24 cellular contexts compared by ENCODE assay signal in the genomic region with DNA sequence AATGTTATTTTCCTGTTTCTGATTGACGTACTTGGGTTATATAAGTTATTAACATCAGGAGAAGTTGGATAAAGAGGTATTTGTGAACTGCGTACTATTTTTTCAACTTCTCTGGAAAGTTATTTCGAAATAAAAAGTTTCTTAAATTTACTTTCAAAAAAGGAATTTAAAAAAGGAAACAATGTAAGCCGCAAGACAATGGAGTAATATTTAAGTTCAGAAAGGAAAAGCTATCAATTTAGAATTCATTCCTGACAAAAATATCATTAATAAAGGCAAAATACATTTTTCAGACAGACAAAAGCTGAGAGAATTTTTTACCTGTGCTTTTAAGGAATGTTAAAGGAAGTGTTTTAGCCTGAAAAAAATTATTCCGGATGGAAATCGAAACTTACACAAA.
"Had no signal": no experiment of that assay in that cellular context is flagged by ENCODE, and none has a peak within 500 bp of the region (broad histone marks: within the 10 kb centered on the region; RNA-seq: fewer than 3 reads in every experiment).

No MANE protein-coding gene starts in this region.

- H3K27ac ChIP-seq: PC-9 had no signal

- ATAC-seq: activated CD8-positive, alpha-beta memory T cell treated with anti-CD3 and anti-CD28 coated beads, Interleukin-2, amount 10 ng/mL, durations not matched to agents 7 days and 5 days; activated CD8-positive, alpha-beta T cell treated with anti-CD3 and anti-CD28 coated beads, Interleukin-2, amount 10 ng/mL, durations not matched to agents 7 days and 5 days; T-helper 17 cell; WTC11 had no signal

- H3K4me3 Mint-ChIP-seq: activated CD8-positive, alpha-beta memory T cell treated with anti-CD3 and anti-CD28 coated beads, Interleukin-2, amount 10 ng/mL, durations not matched to agents 7 days and 5 days; activated CD8-positive, alpha-beta T cell treated with anti-CD3 and anti-CD28 coated beads, Interleukin-2, amount 10 ng/mL, durations not matched to agents 7 days and 5 days; activated naive CD4-positive, alpha-beta T cell treated with anti-CD3 and anti-CD28 coated beads, Interleukin-2, amount 50 U/mL, for 24 hours; activated T-cell treated with anti-CD3 and anti-CD28 coated beads, Interleukin-2, amount 50 U/mL, for 24 hours; activated T-helper 1 cell treated with anti-CD3 and anti-CD28 coated beads, Interleukin-12 subunit alpha, Interleukin-12 subunit beta, Interleukin-2, Interleukin-4 antibody, amounts not matched to agents 30 ng/mL and 10 ng/mL and 1 ng/mL, durations not matched to agents 14 hours and 24 hours and 36 hours; T-helper 17 cell; WTC11 had no signal

- FAIRE-seq: bronchial epithelial cell had no signal

- H3K27ac Mint-ChIP-seq: activated CD8-positive, alpha-beta memory T cell treated with anti-CD3 and anti-CD28 coated beads, Interleukin-2, amount 10 ng/mL, durations not matched to agents 7 days and 5 days; activated CD8-positive, alpha-beta T cell treated with anti-CD3 and anti-CD28 coated beads, Interleukin-2, amount 10 ng/mL, durations not matched to agents 7 days and 5 days; activated naive CD4-positive, alpha-beta T cell treated with anti-CD3 and anti-CD28 coated beads, Interleukin-2, amount 50 U/mL, for 24 hours; activated T-cell treated with anti-CD3 and anti-CD28 coated beads, Interleukin-2, amount 50 U/mL, for 24 hours; activated T-helper 1 cell treated with anti-CD3 and anti-CD28 coated beads, Interleukin-12 subunit alpha, Interleukin-12 subunit beta, Interleukin-2, Interleukin-4 antibody, amounts not matched to agents 30 ng/mL and 10 ng/mL and 1 ng/mL, durations not matched to agents 14 hours and 24 hours and 36 hours; T-helper 17 cell; WTC11 had no signal

- H3K27me3 Mint-ChIP-seq: activated CD8-positive, alpha-beta memory T cell treated with anti-CD3 and anti-CD28 coated beads, Interleukin-2, amount 10 ng/mL, durations not matched to agents 7 days and 5 days; activated naive CD4-positive, alpha-beta T cell treated with anti-CD3 and anti-CD28 coated beads, Interleukin-2, amount 50 U/mL, for 24 hours; activated T-cell treated with anti-CD3 and anti-CD28 coated beads, Interleukin-2, amount 50 U/mL, for 24 hours; T-helper 17 cell had no signal

- DNase-seq: activated CD4-positive, alpha-beta T cell treated with anti-CD3 and anti-CD28 coated beads for 48 hours; activated CD4-positive, alpha-beta T cell treated with anti-CD3 and anti-CD28 coated beads, Interleukin-2, amount 50 U/mL, for 4 hours; activated CD4-positive, CD25-positive, alpha-beta regulatory T cell treated with anti-CD3 and anti-CD28 coated beads, Interleukin-2, amount 50 U/mL, for 72 hours; activated CD8-positive, alpha-beta memory T cell treated with anti-CD3 and anti-CD28 coated beads, Interleukin-2, amount 10 ng/mL, durations not matched to agents 7 days and 5 days; activated CD8-positive, alpha-beta T cell treated with anti-CD3 and anti-CD28 coated beads, Interleukin-2, amount 10 ng/mL, durations not matched to agents 7 days and 5 days; activated effector memory CD4-positive, alpha-beta T cell treated with Interleukin-2 at 50 U/mL for 16 hours; activated naive CD4-positive, alpha-beta T cell; activated T-cell treated with anti-CD3 and anti-CD28 coated beads, Interleukin-2, amount 50 U/mL, for 24 hours; aorta; central memory CD4-positive, alpha-beta T cell; NCI-H1105 treated with DMSO at 0.1 percent for 48 hours; NCI-H1436 treated with DMSO at 0.1 percent for 48 hours; NCI-H187; NCI-H2081; NCI-H446; NCI-H524; PC-9; SIG-M5; T-helper 17 cell; T-helper 9 cell had no signal

- H3K4me3 ChIP-seq: PC-9 had no signal
